In the genomic region with DNA sequence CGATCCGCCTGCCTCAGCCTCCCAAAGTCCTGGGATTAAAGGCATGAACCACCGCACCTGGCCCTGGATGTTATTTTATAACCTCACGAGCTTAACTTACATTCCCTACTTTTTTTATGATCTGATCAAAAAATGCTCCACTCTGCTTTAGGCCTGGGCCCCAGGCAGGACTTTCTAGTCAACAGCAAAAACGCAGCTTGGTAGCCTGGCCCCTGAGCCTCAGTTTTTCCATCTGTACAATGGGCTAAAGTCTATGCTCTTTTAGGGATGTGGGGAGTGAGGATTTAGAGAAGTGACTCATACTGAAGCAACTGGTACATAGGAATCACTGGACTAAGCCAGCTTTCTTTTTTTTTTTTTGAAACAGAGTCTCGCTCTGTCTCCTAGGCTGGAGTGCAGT, we compare ENCODE assay signal across 17 cellular contexts. TPM values are rescaled to one million over a fixed set of nuclear protein-coding genes. Genes with fewer than 3 reads are reported as not detected.
DNase-seq lines count a peak whose midpoint lies in the region; ATAC-seq and TF ChIP-seq lines count a peak whose summit lies in the region.
"Had no signal": no experiment of that assay in that cellular context is flagged by ENCODE, and none has a peak within 500 bp of the region (broad histone marks: within the 10 kb centered on the region; RNA-seq: fewer than 3 reads in every experiment).

No MANE protein-coding gene starts in this region.

- H2BK12ac ChIP-seq in trophoblast cell (ENCODE audit: low read length) = no peak overlapping the region

- H3K18ac ChIP-seq in trophoblast cell (ENCODE audit: low read length) = no peak overlapping the region

- H3K4me2 ChIP-seq in trophoblast cell (ENCODE audit: low read length) = no peak overlapping the region
- H3K4me2 ChIP-seq: BLaER1 treated with 17β-estradiol and CSF1 and Interleukin-3, amounts not matched to agents 10 nM and 100 nM had no signal

- H4K8ac ChIP-seq in trophoblast cell (ENCODE audit: low read depth, low read length) = no peak overlapping the region

- no peak overlapping the region for H3K4me3 ChIP-seq in fibroblast of mammary gland (ENCODE audit: control insufficient read depth, low read depth, low read length)
- no peak overlapping the region for H3K4me3 ChIP-seq in trophoblast cell (ENCODE audit: low read depth, low read length)
- H3K4me3 ChIP-seq in esophagus muscularis mucosa = no peak overlapping the region
- H3K4me3 ChIP-seq: BLaER1 treated with 17β-estradiol and CSF1 and Interleukin-3, amounts not matched to agents 10 nM and 100 nM had no signal

- no peak overlapping the region for H2BK5ac ChIP-seq in trophoblast cell (ENCODE audit: low read depth, low read length, poor library complexity)

- H3K27ac ChIP-seq in trophoblast cell (ENCODE audit: low read depth, low read length) (no peak overlapping the region), esophagus muscularis mucosa (replicated peaks in 1 of 4) (no peak overlapping the region)
- H3K27ac ChIP-seq: BLaER1 treated with 17β-estradiol and CSF1 and Interleukin-3, amounts not matched to agents 10 nM and 100 nM had no signal

- TF ChIP-seq CTCF in fibroblast of mammary gland (conservative IDR thresholded peaks at IDR 0.05; ENCODE audit: control insufficient read depth, insufficient read depth, low read depth, low read length) (no peak), esophagus muscularis mucosa (IDR thresholded peaks at IDR 0.05) (no peak)

- H3K14ac ChIP-seq in trophoblast cell (ENCODE audit: low read length) = no peak overlapping the region

- no peak for ATAC-seq in GM19395 (IDR thresholded peaks at IDR 0.05; ENCODE audit: unreplicated experiment)
- ATAC-seq: CD8-positive, alpha-beta T cell; HCT116 had no signal

- H4K12ac ChIP-seq in trophoblast cell (ENCODE audit: low read depth, low read length) = no peak overlapping the region

- H3K4me1 ChIP-seq in trophoblast cell (ENCODE audit: control insufficient read depth in 1 of 2, insufficient read depth in 2 of 2, low read length in 2 of 2) (no peaks in the 10 kb centered on the region), esophagus muscularis mucosa (no peaks in the 10 kb centered on the region)

- WGBS in trophoblast cell (ENCODE audit: extremely low coverage, insufficient coverage, insufficient read length) = no CpG with 5 or more reads among the region's 6 CpGs
- 95% methylated on average over 6 of the region's 6 CpGs for whole genome bisulfite sequencing in esophagus muscularis mucosa

- no peak for TF ChIP-seq EP300 in esophagus muscularis mucosa (IDR thresholded peaks at IDR 0.05)

- no peak overlapping the region for H2AK5ac ChIP-seq in trophoblast cell (ENCODE audit: low read length)

- H3K9me3 ChIP-seq in trophoblast cell (ENCODE audit: insufficient read depth, low read depth, low read length) (no peaks in the 10 kb centered on the region), esophagus muscularis mucosa (no peaks in the 10 kb centered on the region)
- H3K9me3 ChIP-seq: BLaER1 treated with 17β-estradiol and CSF1 and Interleukin-3, amounts not matched to agents 10 nM and 100 nM had no signal

- no peak overlapping the region for H3K23ac ChIP-seq in trophoblast cell (ENCODE audit: low read length)

- no peaks in the 10 kb centered on the region for H3K79me2 ChIP-seq in trophoblast cell (ENCODE audit: control insufficient read depth, insufficient read depth, low read length, poor library complexity)

- no peak overlapping the region for H2BK120ac ChIP-seq in trophoblast cell (ENCODE audit: insufficient read depth, low read length, poor library complexity)

- intact Hi-C loops in esophagus muscularis mucosa (cut with DNase I) = no loop called here

- H3K27me3 ChIP-seq in trophoblast cell (ENCODE audit: insufficient read depth, low read length) (no peaks in the 10 kb centered on the region), esophagus muscularis mucosa (no peaks in the 10 kb centered on the region)
- H3K27me3 ChIP-seq: BLaER1 treated with 17β-estradiol and CSF1 and Interleukin-3, amounts not matched to agents 10 nM and 100 nM had no signal

- H3K36me3 ChIP-seq in trophoblast cell (ENCODE audit: control insufficient read depth in 1 of 2, insufficient read depth in 2 of 2, low read length in 2 of 2) (peaks cover 20 to 24% of the 10 kb centered on the region in 2 experiments), esophagus muscularis mucosa (peaks cover 12 to 93% (median 70%) of the 10 kb centered on the region in 4 donors)

- no peak overlapping the region for H2AFZ ChIP-seq in trophoblast cell (ENCODE audit: insufficient read depth, low read length, poor library complexity)

- DNase-seq in SIG-M5 treated with dmso at 0.1 percent for 504 hours (lab: John Stamatoyannopoulos, UW; ENCODE audit: unreplicated experiment) = peak; percentile 22
- no peak for DNase-seq in SIG-M5 (lab: John Stamatoyannopoulos, UW)
- peak; percentile 31 for DNase-seq in LHCN-M2 (ENCODE audit: low read depth)
- peak; percentile 46 for DNase-seq in RKO (ENCODE audit: low spot score)
- peak; percentile 33 for DNase-seq in fibroblast of mammary gland (ENCODE audit: low read depth)
- no peak for DNase-seq in trophoblast cell
- no peak for DNase-seq in esophagus muscularis mucosa (ENCODE audit: extremely low spot score)
- DNase-seq: 8988T; Calu3; CD8-positive, alpha-beta T cell; DMS79 treated with DMSO at 0.1 percent for 48 hours; GF-D8; HFFc6 had no signal

- no peak overlapping the region for H3K4ac ChIP-seq in trophoblast cell (ENCODE audit: low read depth, low read length)

- no peak overlapping the region for H3K9ac ChIP-seq in trophoblast cell (ENCODE audit: low read length)
- H3K9ac ChIP-seq: BLaER1 treated with 17β-estradiol and CSF1 and Interleukin-3, amounts not matched to agents 10 nM and 100 nM had no signal

- no peak overlapping the region for H4K91ac ChIP-seq in trophoblast cell (ENCODE audit: low read depth, low read length)

- no peaks in the 10 kb centered on the region for H3K79me1 ChIP-seq in trophoblast cell (ENCODE audit: low read length)

- TF ChIP-seq POLR2A in esophagus muscularis mucosa (IDR thresholded peaks at IDR 0.05; ENCODE audit: low read depth) = no peak

RNA-seq across cellular contexts. Expression of a gene that starts 11.9 kb away (rescaled TPM):
- total RNA-seq in LHCN-M2 (2014; rRNA removed) = 21.2 and 40.6 TPM in 2 replicates
- polyA plus RNA-seq in LHCN-M2 (2012) = 49.3 TPM
- 56.7 and 57.2 TPM in 2 replicates for polyA plus RNA-seq in trophoblast cell (2013)
- total RNA-seq in esophagus muscularis mucosa = 10 to 100 TPM in 3 of 4 donors, 1 to 10 TPM in 1; 4.2 to 32.2 (median 19.4) TPM

RNA-seq across cellular contexts. Expression of a gene that starts 32.6 kb away (rescaled TPM):
- total RNA-seq in LHCN-M2 (2014; rRNA removed) (3.3 and 13.0 TPM in 2 replicates), esophagus muscularis mucosa (10 to 100 TPM; 22.4 to 92.8 (median 42.9) TPM)
- 22.2 TPM for polyA plus RNA-seq in LHCN-M2 (2012)
- 4.4 and 4.9 TPM in 2 replicates for polyA plus RNA-seq in trophoblast cell (2013)
- total RNA-seq: A673 had no signal

RNA-seq across cellular contexts. Expression of a gene that starts 43.5 kb away (rescaled TPM):
- 2.2 and 2.4 TPM in 2 replicates for total RNA-seq in LHCN-M2 (2014; rRNA removed)
- polyA plus RNA-seq in LHCN-M2 (2012) = 3.2 TPM
- 2.3 TPM in 2 replicates for polyA plus RNA-seq in trophoblast cell (2013)
- total RNA-seq in esophagus muscularis mucosa = 1 to 10 TPM; 5.0 to 8.5 (median 6.4) TPM

RNA-seq across cellular contexts. Expression of a gene that starts 52.0 kb away (rescaled TPM):
- total RNA-seq in LHCN-M2 (2014; rRNA removed) = 33.7 and 51.1 TPM in 2 replicates
- polyA plus RNA-seq in LHCN-M2 (2012) = 18.7 TPM
- 26.0 and 26.7 TPM in 2 replicates for polyA plus RNA-seq in trophoblast cell (2013)
- total RNA-seq in esophagus muscularis mucosa = 10 to 100 TPM; 14.5 to 67.6 (median 21.2) TPM

RNA-seq across cellular contexts. Expression of a gene that starts 54.3 kb away (rescaled TPM):
- total RNA-seq in LHCN-M2 (2014; rRNA removed) = not detected in 2 replicates
- not detected for polyA plus RNA-seq in LHCN-M2 (2012)
- not detected in 2 replicates for polyA plus RNA-seq in trophoblast cell (2013)
- total RNA-seq in esophagus muscularis mucosa = 1 to 10 TPM in 1 of 4 donors, under 1 TPM in 3; 0.42 to 2.0 (median 0.83) TPM
- total RNA-seq: A673, Calu3 had no signal

Comparison
In these comparisons a context has a peak if more than half of its experiments do, and no peak if none do; other contexts are left out.
1. DNase-seq: peak in SIG-M5 treated with dmso at 0.1 percent for 504 hours (single experiment), LHCN-M2 (single experiment), RKO (single experiment) and fibroblast of mammary gland (single experiment); none in SIG-M5 (single experiment), trophoblast cell (0 of 2) and esophagus muscularis mucosa (single experiment).